20 cellular contexts compared by ENCODE assay signal in genomic region chr14:22648506-22648905, GRCh38. TPM values are rescaled to one million over a fixed set of nuclear protein-coding genes. Genes with fewer than 3 reads are reported as not detected.
A peak's percentile ranks its signal among the peaks of the same experiment; 100 is the strongest.
DNase-seq lines count a peak whose midpoint lies in the region; ATAC-seq and TF ChIP-seq lines count a peak whose summit lies in the region.
"Had no signal": no experiment of that assay in that cellular context is flagged by ENCODE, and none has a peak within 500 bp of the region (broad histone marks: within the 10 kb centered on the region; RNA-seq: fewer than 3 reads in every experiment).

No MANE protein-coding gene starts in this region.

- H3K4me1 ChIP-seq in foreskin keratinocyte (peaks cover 12% of the 10 kb centered on the region), aorta (ENCODE audit: control insufficient read depth in 1 of 2, insufficient read depth in 2 of 2, low read length in 2 of 2) (no peaks in the 10 kb centered on the region)
- H3K4me1 ChIP-seq: BE2C had no signal

- H3K4me1 Mint-ChIP-seq in stimulated activated naive CD8-positive, alpha-beta T cell treated with anti-CD3 and anti-CD28 coated beads, Interleukin-15, amount 100 ng/mL, for 72 hours = peaks cover 32% of the 10 kb centered on the region

- H3K9me3 ChIP-seq in aorta (ENCODE audit: control insufficient read depth, low read length) = no peaks in the 10 kb centered on the region
- H3K9me3 ChIP-seq: BE2C had no signal

- no peaks in the 10 kb centered on the region for H3K36me3 ChIP-seq in aorta (ENCODE audit: control insufficient read depth in 1 of 2, insufficient read depth in 2 of 2, low read length in 1 of 2)
- H3K36me3 ChIP-seq: BE2C had no signal

- peak overlapping the region; percentile 50 to 75 for H3K27ac Mint-ChIP-seq in stimulated activated naive CD8-positive, alpha-beta T cell treated with anti-CD3 and anti-CD28 coated beads, Interleukin-15, amount 100 ng/mL, for 72 hours
- H3K27ac Mint-ChIP-seq: CD4-positive, alpha-beta memory T cell; IgD-negative memory B cell had no signal

- TF ChIP-seq CTCF in epithelial cell of esophagus (IDR thresholded peaks at IDR 0.05; ENCODE audit: insufficient read depth, low read depth, low read length, missing control alignments) = no peak
- TF ChIP-seq CTCF in foreskin keratinocyte (conservative IDR thresholded peaks at IDR 0.05) = no peak

- H3K4me3 Mint-ChIP-seq in stimulated activated naive CD8-positive, alpha-beta T cell treated with anti-CD3 and anti-CD28 coated beads, Interleukin-15, amount 100 ng/mL, for 72 hours = no peak overlapping the region
- H3K4me3 Mint-ChIP-seq: CD4-positive, alpha-beta memory T cell; IgD-negative memory B cell had no signal

- H3K9me3 Mint-ChIP-seq in stimulated activated naive CD8-positive, alpha-beta T cell treated with anti-CD3 and anti-CD28 coated beads, Interleukin-15, amount 100 ng/mL, for 72 hours = no peaks in the 10 kb centered on the region
- H3K9me3 Mint-ChIP-seq: CD4-positive, alpha-beta memory T cell; IgD-negative memory B cell had no signal

- H3K27ac ChIP-seq in foreskin keratinocyte (no peak overlapping the region), aorta (ENCODE audit: low read depth in 1 of 2, low read length in 2 of 2) (no peak overlapping the region)

- no peak overlapping the region for H3K4me3 ChIP-seq in epithelial cell of esophagus (ENCODE audit: low read length)
- no peak overlapping the region for H3K4me3 ChIP-seq in aorta (ENCODE audit: low read length in 2 of 2)

- no peaks in the 10 kb centered on the region for H3K27me3 Mint-ChIP-seq in stimulated activated naive CD8-positive, alpha-beta T cell treated with anti-CD3 and anti-CD28 coated beads, Interleukin-15, amount 100 ng/mL, for 72 hours
- H3K27me3 Mint-ChIP-seq: CD4-positive, alpha-beta memory T cell; IgD-negative memory B cell had no signal

- no peak for ATAC-seq in stimulated activated naive CD8-positive, alpha-beta T cell treated with anti-CD3 and anti-CD28 coated beads, Interleukin-15, amount 100 ng/mL, for 72 hours
- ATAC-seq in stimulated activated naive CD8-positive, alpha-beta T cell treated with anti-CD3 and anti-CD28 coated beads, Interleukin-15, Interleukin-2, amounts not matched to agents 100 U/mL and 50 U/mL, for 24 hours = no peak
- ATAC-seq in foreskin keratinocyte = no peak
- ATAC-seq in aorta (ENCODE audit: low FRiP score) = peak; percentile 45
- ATAC-seq in HG03095 (IDR thresholded peaks at IDR 0.05; ENCODE audit: unreplicated experiment) = no peak
- no peak for ATAC-seq in HG02588 (IDR thresholded peaks at IDR 0.05; ENCODE audit: unreplicated experiment)

- H3K27me3 ChIP-seq in foreskin keratinocyte (peaks cover 13% of the 10 kb centered on the region), aorta (ENCODE audit: control insufficient read depth in 1 of 2, insufficient read depth in 2 of 2, low read length in 1 of 2) (no peaks in the 10 kb centered on the region)

- WGBS in aorta, 2 donors = 13 to 16% methylated on average over 2 of the region's 2 CpGs

- intact Hi-C loops in aorta (cut with DNase I) = no loop called here

- no peak for DNase-seq in stimulated activated naive CD8-positive, alpha-beta T cell treated with anti-CD3 and anti-CD28 coated beads, Interleukin-15, amount 100 ng/mL, for 72 hours
- DNase-seq in stimulated activated naive CD8-positive, alpha-beta T cell treated with anti-CD3 and anti-CD28 coated beads, Interleukin-15, Interleukin-2, amounts not matched to agents 100 U/mL and 50 U/mL, for 24 hours = no peak
- DNase-seq in epithelial cell of esophagus (ENCODE audit: low read depth) (peak; percentile 53), foreskin keratinocyte (peak; percentile 22 to 48), aorta (no peak), iPS-NIHi7 (ENCODE audit: extremely low spot score) (no peak)
- DNase-seq: BE2C; CD4-positive, alpha-beta memory T cell; DND-41; GDM1; H7; MV-4-11; NCI-H1436; NCI-H2029 treated with DMSO at 0.1 percent for 48 hours; NCI-H524; SHP77 had no signal

RNA-seq across cellular contexts. Expression of gene OR6J1, which starts 4.4 kb away (rescaled TPM):
- total RNA-seq in foreskin keratinocyte (not detected in 2 replicates), aorta (not detected)
- polyA plus RNA-seq in foreskin keratinocyte (not detected in 2 replicates), aorta (not detected)
- total RNA-seq: A673; CD4-positive, alpha-beta memory T cell; H7 had no signal
- polyA plus RNA-seq: CD4-positive, alpha-beta memory T cell; IgD-negative memory B cell had no signal

RNA-seq across cellular contexts. Expression of gene ABHD4, which starts 50.4 kb away (rescaled TPM):
- total RNA-seq in foreskin keratinocyte (7.4 and 8.2 TPM in 2 replicates), aorta (10 to 100 TPM; 44.8 to 47.4 TPM)
- polyA plus RNA-seq in foreskin keratinocyte (12.7 and 12.8 TPM in 2 replicates), aorta (10 to 100 TPM; 20.3 to 41.6 TPM)

RNA-seq across cellular contexts. Expression of gene DAD1, which starts 59.5 kb away (rescaled TPM):
- total RNA-seq in foreskin keratinocyte (211 and 266 TPM in 2 replicates), aorta (100 to 1,000 TPM; 143 to 149 TPM)
- polyA plus RNA-seq in foreskin keratinocyte (303 and 367 TPM in 2 replicates), aorta (100 to 1,000 TPM; 240 to 309 TPM)

Comparison
In these comparisons a context has a peak if more than half of its experiments do, and no peak if none do; other contexts are left out.
1. DNase-seq: peak in epithelial cell of esophagus (single experiment) and foreskin keratinocyte (2 of 2); none in stimulated activated naive CD8-positive, alpha-beta T cell treated with anti-CD3 and anti-CD28 coated beads, Interleukin-15, amount 100 ng/mL, for 72 hours (0 of 2), stimulated activated naive CD8-positive, alpha-beta T cell treated with anti-CD3 and anti-CD28 coated beads, Interleukin-15, Interleukin-2, amounts not matched to agents 100 U/mL and 50 U/mL, for 24 hours (single experiment), aorta (0 of 2) and iPS-NIHi7 (single experiment).